Comparison of ENCODE assay signal across 8 cellular contexts in genomic region chr20:17682103-17682888, GRCh38. TPM values are rescaled to one million over a fixed set of nuclear protein-coding genes. Genes with fewer than 3 reads are reported as not detected.
DNase-seq lines count a peak whose midpoint lies in the region; TF ChIP-seq lines count a peak whose summit lies in the region.

TSS of gene RRBP1 (minus strand) at chr20:17682242. CDS start at chr20:17660507, 21,735 bp downstream.

- H3K27me3 ChIP-seq in effector memory CD4-positive, alpha-beta T cell (replicated peaks; ENCODE audit: control insufficient read depth, insufficient read depth, low read length, poor library complexity, severe bottlenecking): peaks cover 4% of the 10 kb centered on the region

- DNase-seq in COR-L47 (lab: John Stamatoyannopoulos, UW) (peak; percentile 88), GM20000 (ENCODE audit: low spot score) (peak; percentile 99), HT-29 (ENCODE audit: low spot score) (peak; percentile 97), medulla oblongata (ENCODE audit: extremely low spot score) (peak; percentile 99)
- DNase-seq in NK-92 treated with Interleukin-12 subunit alpha and Interleukin-12 subunit beta, amount 100 ng/mL, for 24 hours (lab: John Stamatoyannopoulos, UW): peak; percentile 93
- peak; percentile 96 to 97 (median 96) for DNase-seq in effector memory CD4-positive, alpha-beta T cell
- DNase-seq in stimulated activated CD8-positive, alpha-beta memory T cell treated with anti-CD3 and anti-CD28 coated beads, Interleukin-12 subunit alpha, Interleukin-12 subunit beta, amount 100 ng/mL, for 1 hour (ENCODE audit: low read depth): peak; percentile 93

- CTCF ChIA-PET in activated CD8-positive, alpha-beta memory T cell treated with anti-CD3 and anti-CD28 coated beads for 36 hours (lab: Charles Lee): interaction anchor here (0.7 to 2.5 kb wide), 30 partner anchors 9 to 605 kb away, joined by 3 to 22 read pairs (median 3); partner anchors contain the start of gene DSTN

- peak within 1 kb of the TSS; percentile 68 for H3K27ac ChIP-seq in effector memory CD4-positive, alpha-beta T cell (ENCODE audit: insufficient read depth, low read length, poor library complexity, severe bottlenecking)

- POLR2A ChIA-PET in activated CD8-positive, alpha-beta memory T cell treated with anti-CD3 and anti-CD28 coated beads for 36 hours (lab: Charles Lee): interaction anchor here (0.6 to 1.7 kb wide), 7 partner anchors 112 to 456 kb away, joined by 3 to 10 read pairs (median 3); partner anchors contain the start of genes DSTN, KAT14 and PET117

- H3K4me1 ChIP-seq in effector memory CD4-positive, alpha-beta T cell (ENCODE audit: control insufficient read depth, insufficient read depth, low read length, poor library complexity, severe bottlenecking): peaks cover 12% of the 10 kb centered on the region

- TF ChIP-seq CTCF in GM20000 (IDR thresholded peaks at IDR 0.05; ENCODE audit: extremely low read depth, missing control alignments): peak; percentile 81

- peak within 1 kb of the TSS; percentile 77 for H3K4me3 ChIP-seq in effector memory CD4-positive, alpha-beta T cell (ENCODE audit: insufficient read depth, low read depth, low read length, poor library complexity, severe bottlenecking)

- no peaks in the 10 kb centered on the region for H3K36me3 ChIP-seq in effector memory CD4-positive, alpha-beta T cell (ENCODE audit: control insufficient read depth, insufficient read depth, low read length)

- H3K9me3 ChIP-seq in effector memory CD4-positive, alpha-beta T cell (ENCODE audit: control insufficient read depth, low read length): peaks cover 4% of the 10 kb centered on the region

RNA-seq across cellular contexts. Expression of gene RRBP1, which starts in this region (rescaled TPM):
- total RNA-seq in HT-29 (2014; rRNA removed; shearing (Covaris generic)): 93.6 and 101 TPM in 2 replicates
- total RNA-seq in activated CD8-positive, alpha-beta memory T cell treated with anti-CD3 and anti-CD28 coated beads for 36 hours: 10 to 100 TPM; 29.0 to 29.7 TPM

Comparison
In these comparisons a context has a peak if more than half of its experiments do, and no peak if none do; other contexts are left out.
1. Peak in every context shown above with its lines: DNase-seq, H3K4me3 ChIP-seq and H3K27ac ChIP-seq.